20 cellular contexts compared by ENCODE assay signal in genomic region chr13:98649861-98650260, GRCh38.
A peak's percentile ranks its signal among the peaks of the same experiment; 100 is the strongest.
DNase-seq lines count a peak whose midpoint lies in the region; ATAC-seq, FAIRE-seq and TF ChIP-seq lines count a peak whose summit lies in the region.
"Had no signal": no experiment of that assay in that cellular context is flagged by ENCODE, and none has a peak within 500 bp of the region (broad histone marks: within the 10 kb centered on the region; RNA-seq: fewer than 3 reads in every experiment).

No MANE protein-coding gene starts in this region.

- FAIRE-seq in GM12892 (lab: Jason Lieb, UNC) = no peak
- FAIRE-seq: D721Med had no signal

- 86 to 88% methylated on average over 3 to 7 of the region's 7 CpGs for WGBS in esophagus squamous epithelium, 2 donors
- 59 to 71% (median 66%) methylated on average over 7 of the region's 7 CpGs for WGBS in stomach, 5 donors
- WGBS in heart left ventricle, 4 donors = 86 to 95% (median 91%) methylated on average over 7 of the region's 7 CpGs

- no peak overlapping the region for H3K4me3 Mint-ChIP-seq in CD14-positive monocyte
- H3K4me3 Mint-ChIP-seq: IgD-negative memory B cell had no signal

- no peak for TF ChIP-seq EP300 in stomach (IDR thresholded peaks at IDR 0.05)

- H3K27ac ChIP-seq in SJSA1 (no peak overlapping the region), esophagus squamous epithelium (peak overlapping the region; percentile 10 to 73 (median 60)), stomach (peak overlapping the region in 4 of 5 donors; percentile 52 to 74 (median 66)), heart left ventricle (no peak overlapping the region)

- H3K4me1 ChIP-seq in SJSA1 (replicated peaks) (no peaks in the 10 kb centered on the region), esophagus squamous epithelium (peaks cover 0 to 43% (median 8%) of the 10 kb centered on the region in 3 donors), stomach (peaks cover 4 to 47% (median 21%) of the 10 kb centered on the region in 4 donors), heart left ventricle (peaks cover 0 to 13% (median 0%) of the 10 kb centered on the region in 12 donors)

- TF ChIP-seq CTCF in CD14-positive monocyte (IDR thresholded peaks at IDR 0.05) (no peak), esophagus squamous epithelium (IDR thresholded peaks at IDR 0.05) (no peak), stomach (IDR thresholded peaks at IDR 0.05) (no peak), heart left ventricle (IDR thresholded peaks at IDR 0.05) (no peak)

- intact Hi-C loops in CD14-positive monocyte (cut with micrococcal nuclease) = loop anchor here (5.0 kb wide), 2 partner anchors 73 to 203 kb away; partner anchors contain the start of gene STK24 (in 1 of the 2)
- intact Hi-C loops in esophagus squamous epithelium (cut with DNase I) = loop anchor here (5.0 kb wide), 1 partner anchor 203 kb away; no protein-coding TSS in a partner anchor
- intact Hi-C loops in stomach (cut with DNase I; ENCODE audit: low total_unique reads) = no loop called here
- intact Hi-C loops in heart left ventricle (cut with DNase I) = loop anchor here in 8 of 10 donors (5.0 to 10.0 kb wide), 10 partner anchors 53 to 505 kb away; partner anchors contain the start of genes FARP1 (in 1 of the 8) and STK24 (in 1 of the 8)

- no peak overlapping the region for H3K4me3 ChIP-seq in SJSA1
- H3K4me3 ChIP-seq in esophagus squamous epithelium = no peak overlapping the region
- H3K4me3 ChIP-seq in stomach = no peak overlapping the region
- no peak overlapping the region for H3K4me3 ChIP-seq in heart left ventricle

- H3K4me1 Mint-ChIP-seq in CD14-positive monocyte = peaks cover 41% of the 10 kb centered on the region

- H3K27me3 ChIP-seq in SJSA1 (replicated peaks) = peaks cover 5% of the 10 kb centered on the region; the same call in 1 of the 2 replicates
- H3K27me3 ChIP-seq in esophagus squamous epithelium = no peaks in the 10 kb centered on the region
- H3K27me3 ChIP-seq in stomach = no peaks in the 10 kb centered on the region
- peaks cover 0 to 2% (median 0%) of the 10 kb centered on the region in 9 donors for H3K27me3 ChIP-seq in heart left ventricle

- H3K36me3 ChIP-seq in SJSA1 = peaks cover 17% of the 10 kb centered on the region
- H3K36me3 ChIP-seq in esophagus squamous epithelium = no peaks in the 10 kb centered on the region
- H3K36me3 ChIP-seq in stomach = no peaks in the 10 kb centered on the region
- no peaks in the 10 kb centered on the region for H3K36me3 ChIP-seq in heart left ventricle

- H3K9me3 Mint-ChIP-seq in CD14-positive monocyte = peaks cover 0 to 5% (median 1%) of the 10 kb centered on the region in 7 donors

- peaks cover 1 to 11% (median 6%) of the 10 kb centered on the region in 3 donors for H3K27me3 Mint-ChIP-seq in CD14-positive monocyte (ENCODE audit: low read depth in 3 of 3)

- peak overlapping the region in 6 of 7 donors; percentile 64 to 91 (median 76) for H3K27ac Mint-ChIP-seq in CD14-positive monocyte
- H3K27ac Mint-ChIP-seq: IgD-negative memory B cell had no signal

- ATAC-seq in heart left ventricle = no peak
- no peak for ATAC-seq in GM18505 (IDR thresholded peaks at IDR 0.05; ENCODE audit: unreplicated experiment)
- ATAC-seq in HG02571 (IDR thresholded peaks at IDR 0.05; ENCODE audit: unreplicated experiment) = no peak
- ATAC-seq: Panc1 had no signal

- peaks cover 0 to 1% of the 10 kb centered on the region in 2 donors for H3K36me3 Mint-ChIP-seq in CD14-positive monocyte

- TF ChIP-seq POLR2A in esophagus squamous epithelium (IDR thresholded peaks at IDR 0.05) (no peak), stomach (IDR thresholded peaks at IDR 0.05) (no peak), heart left ventricle (IDR thresholded peaks at IDR 0.05) (no peak), GM12892 (IDR thresholded peaks at IDR 0.05; ENCODE audit: low read depth, low read length) (no peak), GM18505 (IDR thresholded peaks at IDR 0.05; ENCODE audit: borderline replicate concordance, extremely low read depth, insufficient read depth, insufficient read length) (no peak)

- DNase-seq in CD14-positive monocyte (ENCODE audit: low spot score) = no peak
- peak; percentile 22 to 61 for DNase-seq in SJSA1 (ENCODE audit: low read depth in 1 of 2, low spot score in 2 of 2)
- DNase-seq in esophagus squamous epithelium (lab: John Stamatoyannopoulos, UW) = no peak
- no peak for DNase-seq in stomach
- DNase-seq in heart left ventricle = no peak
- no peak for DNase-seq in GM12892 (ENCODE audit: insufficient read length)
- DNase-seq: AML-193, C1 segment of cervical spinal cord, GOT3, HCEC 1CT, NCI-H1105, NCI-H146, NCI-H2029, NCI-H2227 treated with DMSO at 0.1 percent for 48 hours, NCI-H510A had no signal

- H3K9me3 ChIP-seq in SJSA1 (replicated peaks) = no peaks in the 10 kb centered on the region
- no peaks in the 10 kb centered on the region for H3K9me3 ChIP-seq in esophagus squamous epithelium
- H3K9me3 ChIP-seq in stomach = no peaks in the 10 kb centered on the region
- no peaks in the 10 kb centered on the region for H3K9me3 ChIP-seq in heart left ventricle

Comparison
In these comparisons a context has a peak if more than half of its experiments do, and no peak if none do; other contexts are left out.
1. DNase-seq: peak in SJSA1 (2 of 2); none in CD14-positive monocyte (single experiment), esophagus squamous epithelium (single experiment), stomach (single experiment), heart left ventricle (0 of 5) and GM12892 (single experiment).
2. H3K27ac ChIP-seq: peak in esophagus squamous epithelium (4 of 4) and stomach (4 of 5); none in SJSA1 (single experiment) and heart left ventricle (0 of 12).